ENCODE assay signal across 19 cellular contexts in the genomic region with DNA sequence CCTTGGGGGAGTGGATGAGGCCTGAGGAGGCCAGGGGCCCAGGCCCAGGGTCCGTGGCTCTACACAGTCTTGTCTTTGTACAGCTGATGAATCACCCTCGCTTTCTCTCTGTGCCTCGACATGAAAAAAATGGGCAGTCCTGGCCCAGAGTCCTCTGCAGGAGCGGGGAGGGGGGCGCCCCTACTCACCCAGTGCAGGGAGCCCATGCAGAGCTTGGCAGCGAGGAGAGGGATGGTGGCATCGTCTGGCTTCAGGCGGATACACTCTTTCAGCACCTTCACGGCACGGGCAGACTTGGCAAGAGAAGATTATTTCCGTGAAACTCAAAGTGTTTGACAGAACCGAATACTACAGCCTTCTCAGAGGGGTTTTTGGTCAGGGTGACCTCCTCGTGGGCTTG.
A peak's percentile ranks its signal among the peaks of the same experiment; 100 is the strongest.
DNase-seq lines count a peak whose midpoint lies in the region; ATAC-seq and TF ChIP-seq lines count a peak whose summit lies in the region.
"Had no signal": no experiment of that assay in that cellular context is flagged by ENCODE, and none has a peak within 500 bp of the region (broad histone marks: within the 10 kb centered on the region; RNA-seq: fewer than 3 reads in every experiment).

No MANE protein-coding gene starts in this region.

- no peak overlapping the region for H3K9ac ChIP-seq in MM.1S (ENCODE audit: low read length)

- H3K9me3 ChIP-seq in MM.1S (replicated peaks; ENCODE audit: insufficient read depth, low read length) = no peaks in the 10 kb centered on the region
- H3K9me3 ChIP-seq: BE2C had no signal

- CTCF ChIA-PET in GM10248 (lab: Yijun Ruan, JAX) = interaction anchor here (1.1 to 1.9 kb wide), 4 partner anchors 8 to 257 kb away, joined by 3 to 4 read pairs (median 4); no protein-coding TSS in a partner anchor

- H3K79me2 ChIP-seq in MM.1S (ENCODE audit: low read length) = no peaks in the 10 kb centered on the region

- no peaks in the 10 kb centered on the region for H4K20me1 ChIP-seq in MM.1S (ENCODE audit: insufficient read depth, low read length)

- no peaks in the 10 kb centered on the region for H3K9me2 ChIP-seq in MM.1S (replicated peaks; ENCODE audit: insufficient read depth, low read length)

- H3F3A ChIP-seq in MM.1S (ENCODE audit: insufficient read depth, low read length) = no peaks in the 10 kb centered on the region

- intact Hi-C loops in Right ventricle myocardium inferior (cut with DNase I) = no loop called here
- intact Hi-C loops in cardiac septum (cut with DNase I) = no loop called here
- intact Hi-C loops in left cardiac atrium (cut with DNase I) = no loop called here

- H2AFZ ChIP-seq in MM.1S (ENCODE audit: low read length) = no peak overlapping the region

- H3K27ac ChIP-seq in temporal lobe (ENCODE audit: low read depth, low read length) (peak overlapping the region; percentile 18), MM.1S (ENCODE audit: low read length) (no peak overlapping the region)
- H3K27ac ChIP-seq: 22Rv1, HL-60 had no signal

- H3K4me3 ChIP-seq in MM.1S (ENCODE audit: low read length) = no peak overlapping the region
- H3K4me3 ChIP-seq: GM12878 had no signal

- no peaks in the 10 kb centered on the region for H3K36me3 ChIP-seq in MM.1S (replicated peaks; ENCODE audit: insufficient read depth, low read length)
- H3K36me3 ChIP-seq: BE2C had no signal

- ATAC-seq in Right ventricle myocardium inferior (peak; percentile 53), left cardiac atrium (peak; percentile 59)
- ATAC-seq: GM12878 had no signal

- DNase-seq in Right ventricle myocardium inferior (ENCODE audit: missing footprints) (peak; percentile 67), cardiac septum (ENCODE audit: low spot score) (no peak), left cardiac atrium (no peak), nucleus accumbens (lab: John Stamatoyannopoulos, UW) (peak in 31 of 56 donors; percentile 30 to 83 (median 49)), MM.1S (no peak), GM10248 (ENCODE audit: extremely low spot score) (no peak), DMS79 (lab: John Stamatoyannopoulos, UW) (no peak)
- DNase-seq: BE2C; CD4-positive, alpha-beta memory T cell; DND-41; H9; NCI-H1417; NCI-H187 treated with DMSO at 0.1 percent for 48 hours; NCI-H446; NCI-H69 had no signal

- TF ChIP-seq CTCF in MM.1S (IDR thresholded peaks at IDR 0.05; ENCODE audit: low read length) (no peak), GM10248 (IDR thresholded peaks at IDR 0.05; ENCODE audit: control extremely low read depth, extremely low read depth, low read depth, missing control alignments) (no peak)

- POLR2A ChIA-PET in GM10248 (lab: Yijun Ruan, JAX) = no interaction called here

- no peaks in the 10 kb centered on the region for H3K27me3 ChIP-seq in MM.1S (replicated peaks; ENCODE audit: insufficient read depth, low read length)
- H3K27me3 ChIP-seq: BE2C had no signal

- no peak overlapping the region for H3K4me2 ChIP-seq in MM.1S (ENCODE audit: low read depth, low read length)

- no peaks in the 10 kb centered on the region for H3K4me1 ChIP-seq in MM.1S (ENCODE audit: low read length)
- H3K4me1 ChIP-seq: BE2C had no signal

Comparison
In these comparisons a context has a peak if more than half of its experiments do, and no peak if none do; other contexts are left out.
1. DNase-seq: peak in Right ventricle myocardium inferior (single experiment) and nucleus accumbens (31 of 56); none in cardiac septum (single experiment), left cardiac atrium (single experiment), MM.1S (single experiment), GM10248 (single experiment) and DMS79 (single experiment).